7 cellular contexts compared by ENCODE assay signal in genomic region chr1:1001631-1002300, GRCh38.
DNase-seq lines count a peak whose midpoint lies in the region; ATAC-seq and TF ChIP-seq lines count a peak whose summit lies in the region.

No MANE protein-coding gene starts in this region.

- peak; percentile 36 for DNase-seq in NCI-H1105 (lab: John Stamatoyannopoulos, UW)
- DNase-seq in activated CD4-positive, alpha-beta T cell treated with anti-CD3 and anti-CD28 coated beads, Interleukin-2, amount 50 U/mL, for 48 hours = peak; percentile 75 to 83
- DNase-seq in effector CD8-positive, alpha-beta T cell (lab: John Stamatoyannopoulos, UW) = peak; percentile 48
- DNase-seq in medulla oblongata (ENCODE audit: extremely low spot score) = peak; percentile 65
- DNase-seq in stimulated activated CD8-positive, alpha-beta memory T cell treated with anti-CD3 and anti-CD28 coated beads, Interleukin-15, amount 100 ng/mL, for 4 hours (ENCODE audit: low read depth in 2 of 2) = peak; percentile 30 to 41

- TF ChIP-seq CTCF in GM12873 (IDR thresholded peaks at IDR 0.05; ENCODE audit: insufficient read depth, low read depth, low read length, missing control alignments) = peak; percentile 74

- ATAC-seq in GM18873 (IDR thresholded peaks at IDR 0.05; ENCODE audit: low FRiP score, unreplicated experiment) = no peak
